1 cellular context compared by ENCODE assay signal in genomic region chr2:43885233-43885632, GRCh38.
TF ChIP-seq lines count a peak whose summit lies in the region.

No MANE protein-coding gene starts in this region.

TF ChIP-seq in GM23338, 12 proteins besides CTCF, POLR2A, EP300 and RAD21 (continued from another document):
- TF ChIP-seq, protein P1, sequence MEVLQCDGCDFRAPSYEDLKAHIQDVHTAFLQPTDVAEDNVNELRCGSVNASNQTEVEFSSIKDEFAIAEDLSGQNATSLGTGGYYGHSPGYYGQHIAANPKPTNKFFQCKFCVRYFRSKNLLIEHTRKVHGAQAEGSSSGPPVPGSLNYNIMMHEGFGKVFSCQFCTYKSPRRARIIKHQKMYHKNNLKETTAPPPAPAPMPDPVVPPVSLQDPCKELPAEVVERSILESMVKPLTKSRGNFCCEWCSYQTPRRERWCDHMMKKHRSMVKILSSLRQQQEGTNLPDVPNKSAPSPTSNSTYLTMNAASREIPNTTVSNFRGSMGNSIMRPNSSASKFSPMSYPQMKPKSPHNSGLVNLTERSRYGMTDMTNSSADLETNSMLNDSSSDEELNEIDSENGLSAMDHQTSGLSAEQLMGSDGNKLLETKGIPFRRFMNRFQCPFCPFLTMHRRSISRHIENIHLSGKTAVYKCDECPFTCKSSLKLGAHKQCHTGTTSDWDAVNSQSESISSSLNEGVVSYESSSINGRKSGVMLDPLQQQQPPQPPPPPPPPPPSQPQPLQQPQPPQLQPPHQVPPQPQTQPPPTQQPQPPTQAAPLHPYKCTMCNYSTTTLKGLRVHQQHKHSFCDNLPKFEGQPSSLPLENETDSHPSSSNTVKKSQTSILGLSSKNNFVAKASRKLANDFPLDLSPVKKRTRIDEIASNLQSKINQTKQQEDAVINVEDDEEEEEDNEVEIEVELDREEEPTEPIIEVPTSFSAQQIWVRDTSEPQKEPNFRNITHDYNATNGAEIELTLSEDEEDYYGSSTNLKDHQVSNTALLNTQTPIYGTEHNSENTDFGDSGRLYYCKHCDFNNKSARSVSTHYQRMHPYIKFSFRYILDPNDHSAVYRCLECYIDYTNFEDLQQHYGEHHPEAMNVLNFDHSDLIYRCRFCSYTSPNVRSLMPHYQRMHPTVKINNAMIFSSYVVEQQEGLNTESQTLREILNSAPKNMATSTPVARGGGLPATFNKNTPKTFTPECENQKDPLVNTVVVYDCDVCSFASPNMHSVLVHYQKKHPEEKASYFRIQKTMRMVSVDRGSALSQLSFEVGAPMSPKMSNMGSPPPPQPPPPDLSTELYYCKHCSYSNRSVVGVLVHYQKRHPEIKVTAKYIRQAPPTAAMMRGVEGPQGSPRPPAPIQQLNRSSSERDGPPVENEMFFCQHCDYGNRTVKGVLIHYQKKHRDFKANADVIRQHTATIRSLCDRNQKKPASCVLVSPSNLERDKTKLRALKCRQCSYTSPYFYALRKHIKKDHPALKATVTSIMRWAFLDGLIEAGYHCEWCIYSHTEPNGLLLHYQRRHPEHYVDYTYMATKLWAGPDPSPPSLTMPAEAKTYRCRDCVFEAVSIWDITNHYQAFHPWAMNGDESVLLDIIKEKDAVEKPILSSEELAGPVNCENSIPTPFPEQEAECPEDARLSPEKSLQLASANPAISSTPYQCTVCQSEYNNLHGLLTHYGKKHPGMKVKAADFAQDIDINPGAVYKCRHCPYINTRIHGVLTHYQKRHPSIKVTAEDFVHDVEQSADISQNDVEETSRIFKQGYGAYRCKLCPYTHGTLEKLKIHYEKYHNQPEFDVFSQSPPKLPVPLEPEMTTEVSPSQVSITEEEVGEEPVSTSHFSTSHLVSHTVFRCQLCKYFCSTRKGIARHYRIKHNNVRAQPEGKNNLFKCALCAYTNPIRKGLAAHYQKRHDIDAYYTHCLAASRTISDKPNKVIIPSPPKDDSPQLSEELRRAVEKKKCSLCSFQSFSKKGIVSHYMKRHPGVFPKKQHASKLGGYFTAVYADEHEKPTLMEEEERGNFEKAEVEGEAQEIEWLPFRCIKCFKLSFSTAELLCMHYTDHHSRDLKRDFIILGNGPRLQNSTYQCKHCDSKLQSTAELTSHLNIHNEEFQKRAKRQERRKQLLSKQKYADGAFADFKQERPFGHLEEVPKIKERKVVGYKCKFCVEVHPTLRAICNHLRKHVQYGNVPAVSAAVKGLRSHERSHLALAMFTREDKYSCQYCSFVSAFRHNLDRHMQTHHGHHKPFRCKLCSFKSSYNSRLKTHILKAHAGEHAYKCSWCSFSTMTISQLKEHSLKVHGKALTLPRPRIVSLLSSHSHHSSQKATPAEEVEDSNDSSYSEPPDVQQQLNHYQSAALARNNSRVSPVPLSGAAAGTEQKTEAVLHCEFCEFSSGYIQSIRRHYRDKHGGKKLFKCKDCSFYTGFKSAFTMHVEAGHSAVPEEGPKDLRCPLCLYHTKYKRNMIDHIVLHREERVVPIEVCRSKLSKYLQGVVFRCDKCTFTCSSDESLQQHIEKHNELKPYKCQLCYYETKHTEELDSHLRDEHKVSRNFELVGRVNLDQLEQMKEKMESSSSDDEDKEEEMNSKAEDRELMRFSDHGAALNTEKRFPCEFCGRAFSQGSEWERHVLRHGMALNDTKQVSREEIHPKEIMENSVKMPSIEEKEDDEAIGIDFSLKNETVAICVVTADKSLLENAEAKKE (CRISPR knock-in tag; IDR thresholded peaks at IDR 0.05) = no peak
- TF ChIP-seq ZNF114 (CRISPR knock-in tag; IDR thresholded peaks at IDR 0.05) (no peak), JUNB (IDR thresholded peaks at IDR 0.05; ENCODE audit: unreplicated experiment) (no peak), ETS1 (IDR thresholded peaks at IDR 0.05) (no peak)
